In genomic region chr7:149283321-149283720, GRCh38 we compare ENCODE assay signal across 18 cellular contexts. TPM values are rescaled to one million over a fixed set of nuclear protein-coding genes. Genes with fewer than 3 reads are reported as not detected.
DNase-seq lines count a peak whose midpoint lies in the region; ATAC-seq and TF ChIP-seq lines count a peak whose summit lies in the region.
"Had no signal": no experiment of that assay in that cellular context is flagged by ENCODE, and none has a peak within 500 bp of the region (broad histone marks: within the 10 kb centered on the region; RNA-seq: fewer than 3 reads in every experiment).

No MANE protein-coding gene starts in this region.

- CTCF ChIA-PET in activated naive CD4-positive, alpha-beta T cell treated with anti-CD3 and anti-CD28 coated beads, Interleukin-2, amount 10 ng/mL, durations not matched to agents 7 days and 5 days (lab: Charles Lee), result interaction anchor here (2.1 kb wide), 1 partner anchor 88 kb away, joined by 5 read pairs; the partner anchor contains the start of gene ZNF282
- CTCF ChIA-PET in CD8-positive, alpha-beta memory T cell (lab: Charles Lee), result interaction anchor here (1.6 to 3.8 kb wide), 2 partner anchors 22 to 42 kb away, joined by 5 to 46 read pairs; partner anchors contain the start of gene ZNF783
- CTCF ChIA-PET in Panc1 (lab: Charles Lee), result no interaction called here
- CTCF ChIA-PET in naive thymus-derived CD4-positive, alpha-beta T cell (lab: Charles Lee), result interaction anchor here (0.9 to 2.9 kb wide), 2 partner anchors 22 to 28 kb away, joined by 3 to 26 read pairs; partner anchors contain the start of gene ZNF783

- BruUV-seq in Panc1 (replicated peaks; lab: Mats Ljungman, UMichigan), result TSS peak; percentile 24

- H3K4me1 Mint-ChIP-seq in activated naive CD4-positive, alpha-beta T cell treated with anti-CD3 and anti-CD28 coated beads, Interleukin-2, amount 10 ng/mL, durations not matched to agents 7 days and 5 days, result peaks cover 51% of the 10 kb centered on the region
- H3K4me1 Mint-ChIP-seq in CD8-positive, alpha-beta memory T cell, result peaks cover 37 to 52% (median 41%) of the 10 kb centered on the region in 3 donors
- H3K4me1 Mint-ChIP-seq in naive thymus-derived CD4-positive, alpha-beta T cell, result peaks cover 26 to 54% (median 45%) of the 10 kb centered on the region in 7 donors

- H3K9me3 ChIP-seq in CD8-positive, alpha-beta memory T cell (ENCODE audit: low read length), result no peaks in the 10 kb centered on the region
- H3K9me3 ChIP-seq in Panc1 (ENCODE audit: control insufficient read depth, insufficient read depth, low read depth, low read length), result no peaks in the 10 kb centered on the region
- no peaks in the 10 kb centered on the region for H3K9me3 ChIP-seq in naive thymus-derived CD4-positive, alpha-beta T cell (ENCODE audit: control insufficient read depth in 2 of 3, low read length in 3 of 3)
- H3K9me3 ChIP-seq: SJCRH30 had no signal

- peak overlapping the region; percentile 1 for H3K27ac Mint-ChIP-seq in activated naive CD4-positive, alpha-beta T cell treated with anti-CD3 and anti-CD28 coated beads, Interleukin-2, amount 10 ng/mL, durations not matched to agents 7 days and 5 days
- peak overlapping the region in 5 of 8 donors; percentile 14 to 92 (median 83) for H3K27ac Mint-ChIP-seq in CD8-positive, alpha-beta memory T cell
- H3K27ac Mint-ChIP-seq in naive thymus-derived CD4-positive, alpha-beta T cell, result peak overlapping the region in 8 of 9 donors; percentile 80 to 96 (median 86)

- DNase-seq in activated naive CD4-positive, alpha-beta T cell treated with anti-CD3 and anti-CD28 coated beads, Interleukin-2, amount 10 ng/mL, durations not matched to agents 7 days and 5 days, result no peak
- DNase-seq in activated naive CD4-positive, alpha-beta T cell treated with anti-CD3 and anti-CD28 coated beads, Interleukin-2, amount 50 U/mL, for 16 hours, result no peak
- no peak for DNase-seq in CD8-positive, alpha-beta memory T cell
- DNase-seq in Panc1 (ENCODE audit: low read depth, low spot score), result no peak
- DNase-seq in naive thymus-derived CD4-positive, alpha-beta T cell, result no peak
- DNase-seq: Calu3, GDM1, Karpas-422, NCI-H1436, NCI-H2029, NCI-H2171, NCI-H446, NCI-H69, OCI-M1, SJCRH30 had no signal

- peaks cover 4% of the 10 kb centered on the region for H3K27me3 Mint-ChIP-seq in activated naive CD4-positive, alpha-beta T cell treated with anti-CD3 and anti-CD28 coated beads, Interleukin-2, amount 10 ng/mL, durations not matched to agents 7 days and 5 days
- H3K27me3 Mint-ChIP-seq in CD8-positive, alpha-beta memory T cell, result no peaks in the 10 kb centered on the region
- H3K27me3 Mint-ChIP-seq in naive thymus-derived CD4-positive, alpha-beta T cell, result no peaks in the 10 kb centered on the region

- POLR2A ChIA-PET in CD8-positive, alpha-beta memory T cell (lab: Charles Lee), result interaction anchor here (2.1 kb wide), 1 partner anchor 22 kb away, joined by 26 read pairs; the partner anchor contains the start of gene ZNF783
- POLR2A ChIA-PET in Panc1 (lab: Charles Lee), result no interaction called here
- POLR2A ChIA-PET in naive thymus-derived CD4-positive, alpha-beta T cell (lab: Charles Lee), result interaction anchor here (1.9 to 5.4 kb wide), 2 partner anchors 19 to 22 kb away, joined by 11 to 61 read pairs; partner anchors contain the start of gene ZNF783

- H3K36me3 ChIP-seq in CD8-positive, alpha-beta memory T cell (ENCODE audit: insufficient read depth, low read length), result peaks cover 8% of the 10 kb centered on the region
- no peaks in the 10 kb centered on the region; the same call in 1 of the 2 replicates for H3K36me3 ChIP-seq in Panc1 (ENCODE audit: control insufficient read depth, insufficient read depth, low read length)
- H3K36me3 ChIP-seq in naive thymus-derived CD4-positive, alpha-beta T cell (ENCODE audit: control insufficient read depth in 2 of 3, insufficient read depth in 3 of 3, low read length in 3 of 3), result peaks cover 0 to 32% (median 7%) of the 10 kb centered on the region in 3 experiments

- in situ Hi-C loops in Panc1 (cut with HindIII; ENCODE audit: low pct_unique_long_range_greater_than_20kb, low sequenced_read_pairs), result no loop called here

- H3K36me3 Mint-ChIP-seq in activated naive CD4-positive, alpha-beta T cell treated with anti-CD3 and anti-CD28 coated beads, Interleukin-2, amount 10 ng/mL, durations not matched to agents 7 days and 5 days, result peaks cover 19% of the 10 kb centered on the region
- H3K36me3 Mint-ChIP-seq in CD8-positive, alpha-beta memory T cell, result peaks cover 0 to 35% (median 3%) of the 10 kb centered on the region in 3 donors
- H3K36me3 Mint-ChIP-seq in naive thymus-derived CD4-positive, alpha-beta T cell, result peaks cover 4 to 27% (median 5%) of the 10 kb centered on the region in 5 donors

- no peak overlapping the region for H3K4me3 ChIP-seq in CD8-positive, alpha-beta memory T cell (ENCODE audit: low read length)
- H3K4me3 ChIP-seq in Panc1 (ENCODE audit: low read depth in 2 of 2, low read length in 2 of 2), result no peak overlapping the region
- no peak overlapping the region for H3K4me3 ChIP-seq in naive thymus-derived CD4-positive, alpha-beta T cell (ENCODE audit: low read length)
- H3K4me3 ChIP-seq: SJCRH30 had no signal

- no peaks in the 10 kb centered on the region for H3K27me3 ChIP-seq in CD8-positive, alpha-beta memory T cell (ENCODE audit: insufficient read depth, low read length, poor library complexity, severe bottlenecking)
- no peaks in the 10 kb centered on the region for H3K27me3 ChIP-seq in Panc1 (ENCODE audit: control insufficient read depth, insufficient read depth, low read length)
- no peaks in the 10 kb centered on the region for H3K27me3 ChIP-seq in naive thymus-derived CD4-positive, alpha-beta T cell (ENCODE audit: control insufficient read depth in 2 of 2, insufficient read depth in 2 of 2, low read length in 2 of 2)
- H3K27me3 ChIP-seq: SJCRH30 had no signal

- H3K9me3 Mint-ChIP-seq in activated naive CD4-positive, alpha-beta T cell treated with anti-CD3 and anti-CD28 coated beads, Interleukin-2, amount 10 ng/mL, durations not matched to agents 7 days and 5 days, result no peaks in the 10 kb centered on the region
- H3K9me3 Mint-ChIP-seq in CD8-positive, alpha-beta memory T cell, result no peaks in the 10 kb centered on the region
- H3K9me3 Mint-ChIP-seq in naive thymus-derived CD4-positive, alpha-beta T cell, result no peaks in the 10 kb centered on the region

- intact Hi-C loops in Panc1 (cut with micrococcal nuclease; ENCODE audit: unreplicated experiment), result no loop called here
- intact Hi-C loops in naive thymus-derived CD4-positive, alpha-beta T cell (cut with micrococcal nuclease), result loop anchor here in 1 of 2 donors (10.0 kb wide), 1 partner anchor 299 kb away; no protein-coding TSS in a partner anchor

- peaks cover 34% of the 10 kb centered on the region for H3K4me1 ChIP-seq in CD8-positive, alpha-beta memory T cell (ENCODE audit: insufficient read depth, low read length)
- H3K4me1 ChIP-seq in Panc1 (ENCODE audit: control insufficient read depth, insufficient read depth, low read length), result peaks cover 3% of the 10 kb centered on the region; the same call in 1 of the 2 replicates
- peaks cover 30 to 36% of the 10 kb centered on the region in 2 donors for H3K4me1 ChIP-seq in naive thymus-derived CD4-positive, alpha-beta T cell (ENCODE audit: control insufficient read depth in 2 of 2, insufficient read depth in 2 of 2, low read length in 2 of 2)

- no peak overlapping the region for H3K4me3 Mint-ChIP-seq in activated naive CD4-positive, alpha-beta T cell treated with anti-CD3 and anti-CD28 coated beads, Interleukin-2, amount 10 ng/mL, durations not matched to agents 7 days and 5 days
- peak overlapping the region in 1 of 7 donors; percentile 6 for H3K4me3 Mint-ChIP-seq in CD8-positive, alpha-beta memory T cell
- peak overlapping the region in 1 of 10 donors; percentile 12 for H3K4me3 Mint-ChIP-seq in naive thymus-derived CD4-positive, alpha-beta T cell

- H3K27ac ChIP-seq in CD8-positive, alpha-beta memory T cell (ENCODE audit: low read depth, low read length), result no peak overlapping the region
- H3K27ac ChIP-seq in Panc1 (ENCODE audit: low read length), result no peak overlapping the region
- peak overlapping the region; percentile 62 for H3K27ac ChIP-seq in naive thymus-derived CD4-positive, alpha-beta T cell (ENCODE audit: low read depth, low read length)
- H3K27ac ChIP-seq: C4-2B, SJCRH30 had no signal

- ATAC-seq in Panc1 (no peak), GM21381 (IDR thresholded peaks at IDR 0.05; ENCODE audit: unreplicated experiment) (no peak), HG03520 (IDR thresholded peaks at IDR 0.05; ENCODE audit: unreplicated experiment) (no peak)
- no peak for ATAC-seq in naive thymus-derived CD4-positive, alpha-beta T cell

- no peak for TF ChIP-seq CTCF in Panc1 (IDR thresholded peaks at IDR 0.05)

RNA-seq across cellular contexts. Expression of gene ZNF783, which starts 21.3 kb away (rescaled TPM):
- total RNA-seq in CD8-positive, alpha-beta memory T cell, result 10 to 100 TPM; 19.7 to 20.4 TPM
- polyA plus RNA-seq in CD8-positive, alpha-beta memory T cell, result 5.0 TPM
- 16.6 TPM for total RNA-seq in Panc1 (2021; ENCODE audit: unreplicated experiment)
- 13.6 TPM for polyA plus RNA-seq in Panc1 (2012; ENCODE audit: insufficient read length)
- total RNA-seq in naive thymus-derived CD4-positive, alpha-beta T cell, result 10 to 100 TPM; 23.3 to 49.2 (median 36.0) TPM
- 1 to 10 TPM; 6.2 to 9.7 TPM for polyA plus RNA-seq in naive thymus-derived CD4-positive, alpha-beta T cell

RNA-seq across cellular contexts. Expression of gene ZNF212, which starts 43.9 kb away (rescaled TPM):
- 10 to 100 TPM; 14.7 to 16.6 TPM for total RNA-seq in CD8-positive, alpha-beta memory T cell
- polyA plus RNA-seq in CD8-positive, alpha-beta memory T cell, result 8.6 TPM
- 11.3 TPM for total RNA-seq in Panc1 (2021; ENCODE audit: unreplicated experiment)
- polyA plus RNA-seq in Panc1 (2012; ENCODE audit: insufficient read length), result 9.0 TPM
- total RNA-seq in naive thymus-derived CD4-positive, alpha-beta T cell, result 10 to 100 TPM; 10.4 to 20.6 (median 13.3) TPM
- polyA plus RNA-seq in naive thymus-derived CD4-positive, alpha-beta T cell, result 10 to 100 TPM in 1 of 2 donors, 1 to 10 TPM in 1; 5.9 to 11.4 TPM

Comparison
In these comparisons a context has a peak if more than half of its experiments do, and no peak if none do; other contexts are left out.
1. H3K27ac Mint-ChIP-seq: peak in every context shown above with its lines; median percentile 86 in naive thymus-derived CD4-positive, alpha-beta T cell; 83 in CD8-positive, alpha-beta memory T cell; 1 in activated naive CD4-positive, alpha-beta T cell treated with anti-CD3 and anti-CD28 coated beads, Interleukin-2, amount 10 ng/mL, durations not matched to agents 7 days and 5 days.